ENCODE assay signal across 8 cellular contexts in genomic region chr16:8850279-8850885, GRCh38. TPM values are rescaled to one million over a fixed set of nuclear protein-coding genes. Genes with fewer than 3 reads are reported as not detected.
DNase-seq lines count a peak whose midpoint lies in the region; ATAC-seq, FAIRE-seq and TF ChIP-seq lines count a peak whose summit lies in the region.

No MANE protein-coding gene starts in this region.

- H3K4me3 ChIP-seq in epithelial cell of esophagus (ENCODE audit: low read length) = no peak overlapping the region

- peak; percentile 19 for DNase-seq in GM12891 (ENCODE audit: insufficient read length, low spot score)
- DNase-seq in RPMI7951 (ENCODE audit: low read depth) = peak; percentile 88
- peak; percentile 91 for DNase-seq in epithelial cell of esophagus (ENCODE audit: low read depth)
- DNase-seq in posterior vena cava (ENCODE audit: low spot score) = peak; percentile 90
- no peak for DNase-seq in globus pallidus (ENCODE audit: low spot score)

- ATAC-seq in GM19397 (IDR thresholded peaks at IDR 0.05; ENCODE audit: unreplicated experiment) (no peak), HG03175 (IDR thresholded peaks at IDR 0.05; ENCODE audit: unreplicated experiment) (no peak), HG02870 (IDR thresholded peaks at IDR 0.05; ENCODE audit: unreplicated experiment) (no peak)

- intact Hi-C loops in posterior vena cava (cut with DNase I) = no loop called here

- no peak; the same call in none of the 2 replicates for TF ChIP-seq POLR2A in GM12891 (IDR thresholded peaks at IDR 0.05; ENCODE audit: low read depth, low read length)

- no peak for TF ChIP-seq CTCF in epithelial cell of esophagus (IDR thresholded peaks at IDR 0.05; ENCODE audit: insufficient read depth, low read depth, low read length, missing control alignments)

- no peak for FAIRE-seq in GM12891 (lab: Jason Lieb, UNC)

TF ChIP-seq in GM12891, 5 proteins besides CTCF, POLR2A, EP300 and RAD21:
- TF ChIP-seq PAX5 (IDR thresholded peaks at IDR 0.05; ENCODE audit: insufficient read depth, low read length, severe bottlenecking) = no peak
- no peak for TF ChIP-seq POU2F2 (IDR thresholded peaks at IDR 0.05; ENCODE audit: low read depth, low read length)
- no peak for TF ChIP-seq TAF1 (IDR thresholded peaks at IDR 0.05; ENCODE audit: low read depth, low read length)
- peak; percentile 58; the same call in 1 of the 2 replicates for TF ChIP-seq SPI1 (IDR thresholded peaks at IDR 0.05; ENCODE audit: low read depth, low read length)
- peak; percentile 67; the same call in 1 of the 2 replicates for TF ChIP-seq POLR2AphosphoS5 (IDR thresholded peaks at IDR 0.05; ENCODE audit: low read depth, low read length)

RNA-seq across cellular contexts. Expression of gene CARHSP1, which starts 18.4 kb away (rescaled TPM):
- polyA plus RNA-seq in GM12891 (2012; ENCODE audit: low read depth, missing spikeins) = 68.1 TPM
- 156 and 166 TPM in 2 replicates for total RNA-seq in RPMI7951 (2014; rRNA removed; shearing (Covaris generic))
- total RNA-seq in posterior vena cava = 10 to 100 TPM; 39.8 to 44.0 TPM

RNA-seq across cellular contexts. Expression of gene LITAFD, which starts 31.8 kb away (rescaled TPM):
- polyA plus RNA-seq in GM12891 (2012; ENCODE audit: low read depth, missing spikeins) = 0.09 TPM
- not detected in 2 replicates for total RNA-seq in RPMI7951 (2014; rRNA removed; shearing (Covaris generic))
- not detected for total RNA-seq in posterior vena cava

RNA-seq across cellular contexts. Expression of gene PMM2, which starts 52.7 kb away (rescaled TPM):
- polyA plus RNA-seq in GM12891 (2012; ENCODE audit: low read depth, missing spikeins) = 28.5 TPM
- total RNA-seq in RPMI7951 (2014; rRNA removed; shearing (Covaris generic)) = 27.0 and 30.3 TPM in 2 replicates
- total RNA-seq in posterior vena cava = 10 to 100 TPM; 26.1 to 30.6 TPM

RNA-seq across cellular contexts. Expression of gene TMEM186, which starts 52.9 kb away (rescaled TPM):
- 11.7 TPM for polyA plus RNA-seq in GM12891 (2012; ENCODE audit: low read depth, missing spikeins)
- total RNA-seq in RPMI7951 (2014; rRNA removed; shearing (Covaris generic)) = 6.5 and 8.4 TPM in 2 replicates
- total RNA-seq in posterior vena cava = 1 to 10 TPM; 5.4 to 6.4 TPM
